12 cellular contexts compared by ENCODE assay signal in the genomic region with DNA sequence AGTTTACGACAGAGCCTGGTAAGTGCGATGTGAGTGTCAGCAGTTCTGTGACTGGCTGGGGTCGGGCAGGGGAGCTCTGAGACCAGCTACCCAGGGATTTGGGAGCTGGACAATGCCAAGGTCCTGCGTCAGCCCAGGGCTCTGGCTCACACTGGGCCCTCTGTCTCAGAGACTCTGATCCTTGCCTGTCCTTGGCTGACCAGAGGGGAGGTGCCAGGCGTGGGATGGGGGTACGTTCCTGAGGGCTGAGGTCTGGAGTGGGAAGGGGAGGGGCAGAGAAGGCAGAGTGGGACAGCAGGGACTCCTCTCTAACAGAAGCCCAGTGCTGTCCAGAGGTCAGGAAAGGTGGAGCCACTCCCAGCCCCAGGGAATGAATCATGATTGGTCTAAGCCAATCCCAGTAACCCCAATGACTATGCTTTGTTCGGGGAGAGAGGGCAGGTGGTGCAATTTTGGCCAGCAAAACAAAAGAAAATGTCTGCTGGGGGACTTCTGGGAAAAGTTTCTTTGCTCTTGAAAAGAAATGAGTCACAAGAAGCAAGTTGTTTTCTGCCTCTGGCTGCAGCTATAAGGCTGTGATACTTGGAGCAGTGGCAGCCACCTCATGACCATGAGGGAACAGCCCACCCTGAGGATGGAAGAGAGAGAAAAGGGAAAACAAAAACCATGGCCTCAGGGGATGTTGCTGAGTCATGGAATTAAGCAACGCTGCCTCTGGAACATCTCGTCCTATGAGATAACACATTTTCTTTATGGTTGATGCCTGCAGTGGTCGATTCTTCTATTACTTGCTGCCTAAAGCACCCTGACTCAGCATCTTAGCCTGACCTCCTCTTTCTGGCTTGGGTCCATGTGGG.
A peak's percentile ranks its signal among the peaks of the same experiment; 100 is the strongest.
DNase-seq lines count a peak whose midpoint lies in the region; ATAC-seq and TF ChIP-seq lines count a peak whose summit lies in the region.
"Had no signal": no experiment of that assay in that cellular context is flagged by ENCODE, and none has a peak within 500 bp of the region (broad histone marks: within the 10 kb centered on the region; RNA-seq: fewer than 3 reads in every experiment).

No MANE protein-coding gene starts in this region.

- H3K4me3 ChIP-seq in choroid plexus epithelial cell (ENCODE audit: low read depth, low read length): no peak overlapping the region

- peak; percentile 13 for DNase-seq in Daoy (ENCODE audit: low read depth)
- DNase-seq in M059J (ENCODE audit: low read depth): peak; percentile 29
- DNase-seq in choroid plexus epithelial cell (ENCODE audit: low read depth): peak; percentile 38
- peak; percentile 47 for DNase-seq in myocyte (ENCODE audit: low read depth)
- no peak for DNase-seq in DMS114 treated with DMSO at 0.1 percent for 48 hours (lab: John Stamatoyannopoulos, UW; ENCODE audit: unreplicated experiment)
- DNase-seq: aorta; MM.1S; small intestine; stimulated activated naive CD8-positive, alpha-beta T cell treated with anti-CD3 and anti-CD28 coated beads, Interleukin-15, amount 100 ng/mL, for 72 hours had no signal

- ATAC-seq in HG03439 (IDR thresholded peaks at IDR 0.05; ENCODE audit: unreplicated experiment) (no peak), GM21381 (IDR thresholded peaks at IDR 0.05; ENCODE audit: unreplicated experiment) (no peak), esophagus mucosa (no peak)
- ATAC-seq: stimulated activated naive CD8-positive, alpha-beta T cell treated with anti-CD3 and anti-CD28 coated beads, Interleukin-15, amount 100 ng/mL, for 72 hours had no signal

- no peak for TF ChIP-seq CTCF in choroid plexus epithelial cell (conservative IDR thresholded peaks at IDR 0.05; ENCODE audit: low read depth, low read length)
